22 cellular contexts compared by ENCODE assay signal in the genomic region with DNA sequence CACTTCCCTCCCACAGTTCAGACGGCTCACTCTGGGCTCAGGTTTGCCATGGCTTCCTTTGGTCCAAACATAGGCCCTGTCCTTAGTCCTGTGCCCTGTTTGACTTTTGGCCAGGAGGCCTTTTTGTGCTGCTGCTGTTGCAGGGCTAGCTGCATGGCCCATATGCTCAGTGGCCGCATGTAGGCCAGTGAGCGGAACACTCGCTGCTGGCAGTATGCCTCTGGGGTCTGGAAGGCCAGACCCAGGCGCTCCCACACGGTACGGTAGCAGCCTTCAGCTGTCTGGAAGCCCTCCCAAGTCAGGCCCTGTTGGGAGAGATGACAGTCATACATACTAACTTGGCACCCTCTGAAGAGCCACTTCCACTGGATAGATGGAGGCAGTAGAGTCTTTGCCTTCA. TPM values are rescaled to one million over a fixed set of nuclear protein-coding genes. Genes with fewer than 3 reads are reported as not detected.
DNase-seq lines count a peak whose midpoint lies in the region; ATAC-seq, FAIRE-seq and TF ChIP-seq lines count a peak whose summit lies in the region.
"Had no signal": no experiment of that assay in that cellular context is flagged by ENCODE, and none has a peak within 500 bp of the region (broad histone marks: within the 10 kb centered on the region; RNA-seq: fewer than 3 reads in every experiment).

No MANE protein-coding gene starts in this region.

- H3K9me3 Mint-ChIP-seq in Calu3 (ENCODE audit: low read depth, unreplicated experiment): no peaks in the 10 kb centered on the region
- H3K9me3 Mint-ChIP-seq: IgD-negative memory B cell had no signal

- DNase-seq in Calu3 (no peak), Panc1 (ENCODE audit: low read depth, low spot score) (no peak), endothelial cell of umbilical vein (ENCODE audit: low read depth, low spot score) (no peak), sciatic nerve (ENCODE audit: low spot score) (peak; percentile 46), NCI-H82 treated with DMSO at 0.1 percent for 48 hours (lab: John Stamatoyannopoulos, UW; ENCODE audit: unreplicated experiment) (no peak), A172 (ENCODE audit: low spot score) (no peak)
- DNase-seq: AML-193, DMS79 treated with DMSO at 0.1 percent for 48 hours, MM.1S, NCI-H1092, NCI-H2081, NCI-H2171 treated with DMSO at 0.1 percent for 48 hours, NCI-H446 treated with DMSO at 0.1 percent for 48 hours, NCI-H748 treated with DMSO at 0.1 percent for 48 hours, OCI-M1, RPMI8226, SIG-M5 had no signal

- H3K27ac ChIP-seq in Panc1 (ENCODE audit: low read length): peak overlapping the region; percentile 51
- H3K27ac ChIP-seq in endothelial cell of umbilical vein (ENCODE audit: insufficient read depth, low read depth, low read length): no peak overlapping the region
- H3K27ac ChIP-seq: C4-2B had no signal

- peaks cover 45% of the 10 kb centered on the region for H3K36me3 Mint-ChIP-seq in Calu3 (ENCODE audit: insufficient read depth, unreplicated experiment)

- no peak overlapping the region for H3K4me3 Mint-ChIP-seq in Calu3 (ENCODE audit: low read depth, unreplicated experiment)

- H3K9me3 ChIP-seq in Panc1 (ENCODE audit: control insufficient read depth, insufficient read depth, low read depth, low read length) (no peaks in the 10 kb centered on the region), endothelial cell of umbilical vein (replicated peaks; ENCODE audit: control insufficient read depth, insufficient read depth, low read length) (no peaks in the 10 kb centered on the region)

- CTCF ChIA-PET in Calu3 (lab: Charles Lee) (no interaction called here), Panc1 (lab: Charles Lee) (interaction anchor here (0.8 kb wide), 1 partner anchor 11 kb away, joined by 4 read pairs; a partner anchor contains a TSS), endothelial cell of umbilical vein (lab: Charles Lee) (interaction anchor here (1.0 to 5.3 kb wide), 7 partner anchors 10 to 89 kb away, joined by 3 to 86 read pairs (median 8); a partner anchor contains a TSS)

- no peak for FAIRE-seq in endothelial cell of umbilical vein (lab: Jason Lieb, UNC)

- H4K20me1 ChIP-seq in endothelial cell of umbilical vein (replicated peaks; ENCODE audit: control insufficient read depth, extremely low read depth, insufficient read depth, low read length): no peaks in the 10 kb centered on the region

- H3K4me3 ChIP-seq in Panc1 (ENCODE audit: low read depth in 2 of 2, low read length in 2 of 2) (no peak overlapping the region), endothelial cell of umbilical vein (replicated peaks in 1 of 3; ENCODE audit: insufficient read depth in 1 of 3, low read depth in 1 of 3, low read length in 3 of 3) (no peak overlapping the region)

- H3K27me3 Mint-ChIP-seq in Calu3 (ENCODE audit: unreplicated experiment): no peaks in the 10 kb centered on the region
- H3K27me3 Mint-ChIP-seq: IgD-negative memory B cell had no signal

- dilution Hi-C loops in endothelial cell of umbilical vein (cut with MboI; ENCODE audit: extremely low pct_ligation_motif_present, low sequenced_read_pairs): no loop called here

- H2AFZ ChIP-seq in endothelial cell of umbilical vein (ENCODE audit: low read depth, low read length): no peak overlapping the region

- H3K4me1 ChIP-seq in Panc1 (ENCODE audit: control insufficient read depth, insufficient read depth, low read length) (peaks cover 24% of the 10 kb centered on the region), endothelial cell of umbilical vein (ENCODE audit: control insufficient read depth, extremely low read depth, insufficient read depth, low read length) (peaks cover 14% of the 10 kb centered on the region)

- no peak for ATAC-seq in Panc1
- ATAC-seq in sciatic nerve: no peak
- ATAC-seq in HG03039 (IDR thresholded peaks at IDR 0.05; ENCODE audit: unreplicated experiment): no peak

- H3K9ac ChIP-seq in endothelial cell of umbilical vein (replicated peaks; ENCODE audit: extremely low read depth, insufficient read depth, low read length): no peak overlapping the region

- H3K27ac Mint-ChIP-seq in Calu3 (ENCODE audit: unreplicated experiment): no peak overlapping the region
- H3K27ac Mint-ChIP-seq: IgD-negative memory B cell had no signal

- TF ChIP-seq CTCF in Calu3 (IDR thresholded peaks at IDR 0.05; ENCODE audit: unreplicated experiment) (no peak), Panc1 (IDR thresholded peaks at IDR 0.05) (no peak), endothelial cell of umbilical vein (IDR thresholded peaks at IDR 0.05; ENCODE audit: extremely low read depth in 1 of 2, insufficient read depth in 1 of 2, low read depth in 1 of 2, low read length in 2 of 2) (no peak)

- POLR2A ChIA-PET in Panc1 (lab: Charles Lee) (interaction anchor here (0.6 to 1.2 kb wide), 2 partner anchors 20 to 51 kb away, joined by 4 to 11 read pairs; no protein-coding TSS in a partner anchor), endothelial cell of umbilical vein (lab: Charles Lee) (no interaction called here)

- BruUV-seq in Calu3 (replicated peaks; lab: Mats Ljungman, UMichigan) (TSS peak; percentile 25), Panc1 (replicated peaks; lab: Mats Ljungman, UMichigan) (no TSS peak), endothelial cell of umbilical vein (replicated peaks; lab: Mats Ljungman, UMichigan) (TSS peak; percentile 33)

- no peaks in the 10 kb centered on the region for H3K9me1 ChIP-seq in endothelial cell of umbilical vein (replicated peaks; ENCODE audit: control insufficient read depth, extremely low read depth, insufficient read depth, low read length)

- H3K79me2 ChIP-seq in endothelial cell of umbilical vein (ENCODE audit: control insufficient read depth, insufficient read depth, low read length): peaks cover 41% of the 10 kb centered on the region

- H3K27me3 ChIP-seq in Panc1 (ENCODE audit: control insufficient read depth, insufficient read depth, low read length) (no peaks in the 10 kb centered on the region), endothelial cell of umbilical vein (ENCODE audit: control insufficient read depth in 2 of 2, insufficient read depth in 2 of 2, low read length in 2 of 2) (no peaks in the 10 kb centered on the region)

- H3K4me2 ChIP-seq in endothelial cell of umbilical vein (ENCODE audit: insufficient read depth, low read length): no peak overlapping the region

- no peak for TF ChIP-seq POLR2A in endothelial cell of umbilical vein (IDR thresholded peaks at IDR 0.05; ENCODE audit: low read depth, low read length)

- intact Hi-C loops in Calu3 (cut with micrococcal nuclease; ENCODE audit: unreplicated experiment): loop anchor here (10.0 kb wide), 2 partner anchors 72 to 78 kb away; a partner anchor contains a TSS
- intact Hi-C loops in Panc1 (cut with micrococcal nuclease; ENCODE audit: unreplicated experiment): no loop called here
- intact Hi-C loops in endothelial cell of umbilical vein (cut with micrococcal nuclease): no loop called here
- intact Hi-C loops in sciatic nerve (cut with DNase I): no loop called here

- H3K36me3 ChIP-seq in Panc1 (ENCODE audit: control insufficient read depth, insufficient read depth, low read length): peaks cover 25% of the 10 kb centered on the region
- H3K36me3 ChIP-seq in endothelial cell of umbilical vein (ENCODE audit: control insufficient read depth in 2 of 2, extremely low read depth in 1 of 2, insufficient read depth in 2 of 2, low read length in 2 of 2): peaks cover 41 to 60% of the 10 kb centered on the region in 2 experiments

- in situ Hi-C loops in Panc1 (cut with HindIII; ENCODE audit: low pct_unique_long_range_greater_than_20kb, low sequenced_read_pairs): no loop called here

- H3K4me1 Mint-ChIP-seq in Calu3 (ENCODE audit: low read depth, unreplicated experiment): no peaks in the 10 kb centered on the region

RNA-seq across cellular contexts. Expression of a gene that starts 4.7 kb away (rescaled TPM):
- total RNA-seq in Calu3 (2022): 26.5 and 29.4 TPM in 2 replicates
- 67.0 TPM for total RNA-seq in Panc1 (2021; ENCODE audit: unreplicated experiment)
- polyA plus RNA-seq in Panc1 (2012; ENCODE audit: insufficient read length): 63.6 TPM
- total RNA-seq in endothelial cell of umbilical vein: 36.4 and 39.8 TPM in 2 replicates
- 45.9 and 52.1 TPM in 2 replicates for polyA plus RNA-seq in endothelial cell of umbilical vein
- 32.2 and 36.2 TPM in 2 replicates for polyA plus RNA-seq in endothelial cell of umbilical vein (2011; cell fraction: cytosol; rRNA removed)
- polyA plus RNA-seq in endothelial cell of umbilical vein (2011; cell fraction: nucleus; rRNA removed): 20.0 and 24.0 TPM in 2 replicates
- 45.9 and 48.2 TPM in 2 replicates for polyA plus RNA-seq in endothelial cell of umbilical vein (2012)
- polyA minus RNA-seq in endothelial cell of umbilical vein: 18.5 and 19.4 TPM in 2 replicates
- polyA minus RNA-seq in endothelial cell of umbilical vein (2011; cell fraction: cytosol; rRNA and poly(A)+ RNA removed): 13.6 TPM
- 7.0 and 9.1 TPM in 2 replicates for polyA minus RNA-seq in endothelial cell of umbilical vein (2011; cell fraction: nucleus; rRNA and poly(A)+ RNA removed)
- total RNA-seq in sciatic nerve: 28.8 TPM
- total RNA-seq in A172 (2014; rRNA removed; shearing (Covaris generic)): 76.5 and 103 TPM in 2 replicates

RNA-seq across cellular contexts. Expression of a gene that starts 5.1 kb away (rescaled TPM):
- total RNA-seq in Calu3 (2022) (91.1 and 98.7 TPM in 2 replicates), Panc1 (2021; ENCODE audit: unreplicated experiment) (347 TPM), endothelial cell of umbilical vein (424 and 450 TPM in 2 replicates), sciatic nerve (411 TPM)
- 353 TPM for polyA plus RNA-seq in Panc1 (2012; ENCODE audit: insufficient read length)
- 120 and 137 TPM in 2 replicates for polyA plus RNA-seq in endothelial cell of umbilical vein
- 213 and 223 TPM in 2 replicates for polyA plus RNA-seq in endothelial cell of umbilical vein (2011; cell fraction: cytosol; rRNA removed)
- 252 and 278 TPM in 2 replicates for polyA plus RNA-seq in endothelial cell of umbilical vein (2011; cell fraction: nucleus; rRNA removed)
- polyA plus RNA-seq in endothelial cell of umbilical vein (2012): 255 and 266 TPM in 2 replicates
- polyA minus RNA-seq in endothelial cell of umbilical vein: 647 and 685 TPM in 2 replicates
- 119 TPM for polyA minus RNA-seq in endothelial cell of umbilical vein (2011; cell fraction: cytosol; rRNA and poly(A)+ RNA removed)
- 163 and 201 TPM in 2 replicates for polyA minus RNA-seq in endothelial cell of umbilical vein (2011; cell fraction: nucleus; rRNA and poly(A)+ RNA removed)
- 139 and 155 TPM in 2 replicates for total RNA-seq in A172 (2014; rRNA removed; shearing (Covaris generic))

RNA-seq across cellular contexts. Expression of a gene that starts 11.9 kb away (rescaled TPM):
- total RNA-seq in Calu3 (2022) (62.4 and 62.7 TPM in 2 replicates), Panc1 (2021; ENCODE audit: unreplicated experiment) (109 TPM), endothelial cell of umbilical vein (158 and 196 TPM in 2 replicates), sciatic nerve (67.5 TPM)
- 79.7 TPM for polyA plus RNA-seq in Panc1 (2012; ENCODE audit: insufficient read length)
- 99.9 and 110 TPM in 2 replicates for polyA plus RNA-seq in endothelial cell of umbilical vein
- polyA plus RNA-seq in endothelial cell of umbilical vein (2011; cell fraction: cytosol; rRNA removed): 57.3 and 62.9 TPM in 2 replicates
- 939 and 994 TPM in 2 replicates for polyA plus RNA-seq in endothelial cell of umbilical vein (2011; cell fraction: nucleus; rRNA removed)
- polyA plus RNA-seq in endothelial cell of umbilical vein (2012): 58.1 and 93.8 TPM in 2 replicates
- polyA minus RNA-seq in endothelial cell of umbilical vein: 156 and 170 TPM in 2 replicates
- polyA minus RNA-seq in endothelial cell of umbilical vein (2011; cell fraction: cytosol; rRNA and poly(A)+ RNA removed): 13.1 TPM
- polyA minus RNA-seq in endothelial cell of umbilical vein (2011; cell fraction: nucleus; rRNA and poly(A)+ RNA removed): 228 TPM in 2 replicates
- 12.2 and 15.0 TPM in 2 replicates for total RNA-seq in A172 (2014; rRNA removed; shearing (Covaris generic))

RNA-seq across cellular contexts. Expression of a gene that starts 11.9 kb away (rescaled TPM):
- total RNA-seq in Calu3 (2022) (26.6 and 31.6 TPM in 2 replicates), Panc1 (2021; ENCODE audit: unreplicated experiment) (43.3 TPM), endothelial cell of umbilical vein (23.3 and 29.0 TPM in 2 replicates), sciatic nerve (28.9 TPM)
- 30.3 TPM for polyA plus RNA-seq in Panc1 (2012; ENCODE audit: insufficient read length)
- 12.7 and 15.0 TPM in 2 replicates for polyA plus RNA-seq in endothelial cell of umbilical vein
- polyA plus RNA-seq in endothelial cell of umbilical vein (2011; cell fraction: cytosol; rRNA removed): 14.6 and 14.8 TPM in 2 replicates
- 27.3 and 27.5 TPM in 2 replicates for polyA plus RNA-seq in endothelial cell of umbilical vein (2011; cell fraction: nucleus; rRNA removed)
- 18.4 and 19.7 TPM in 2 replicates for polyA plus RNA-seq in endothelial cell of umbilical vein (2012)
- polyA minus RNA-seq in endothelial cell of umbilical vein: 26.0 and 31.2 TPM in 2 replicates
- polyA minus RNA-seq in endothelial cell of umbilical vein (2011; cell fraction: cytosol; rRNA and poly(A)+ RNA removed): 11.1 TPM
- 13.8 and 14.8 TPM in 2 replicates for polyA minus RNA-seq in endothelial cell of umbilical vein (2011; cell fraction: nucleus; rRNA and poly(A)+ RNA removed)
- total RNA-seq in A172 (2014; rRNA removed; shearing (Covaris generic)): 10.4 and 16.1 TPM in 2 replicates

RNA-seq across cellular contexts. Expression of a gene that starts 16.9 kb away (rescaled TPM):
- total RNA-seq in Calu3 (2022) (not detected in 2 replicates), Panc1 (2021; ENCODE audit: unreplicated experiment) (1.4 TPM), endothelial cell of umbilical vein (18.8 and 25.6 TPM in 2 replicates), sciatic nerve (not detected)
- 3.6 TPM for polyA plus RNA-seq in Panc1 (2012; ENCODE audit: insufficient read length)
- polyA plus RNA-seq in endothelial cell of umbilical vein: 23.5 and 29.0 TPM in 2 replicates
- polyA plus RNA-seq in endothelial cell of umbilical vein (2011; cell fraction: cytosol; rRNA removed): 27.7 and 40.2 TPM in 2 replicates
- polyA plus RNA-seq in endothelial cell of umbilical vein (2011; cell fraction: nucleus; rRNA removed): 9.9 and 11.8 TPM in 2 replicates
- polyA plus RNA-seq in endothelial cell of umbilical vein (2012): 10.2 and 29.9 TPM in 2 replicates
- 7.9 and 10.8 TPM in 2 replicates for polyA minus RNA-seq in endothelial cell of umbilical vein
- polyA minus RNA-seq in endothelial cell of umbilical vein (2011; cell fraction: cytosol; rRNA and poly(A)+ RNA removed): not detected
- polyA minus RNA-seq in endothelial cell of umbilical vein (2011; cell fraction: nucleus; rRNA and poly(A)+ RNA removed): 1.5 and 2.1 TPM in 2 replicates
- not detected in 2 replicates for total RNA-seq in A172 (2014; rRNA removed; shearing (Covaris generic))
- total RNA-seq: H4, LHCN-M2 had no signal
